In genomic region chr9:106820866-106821265, GRCh38 we compare ENCODE assay signal across 22 cellular contexts.
"Had no signal": no experiment of that assay in that cellular context is flagged by ENCODE, and none has a peak within 500 bp of the region (broad histone marks: within the 10 kb centered on the region; RNA-seq: fewer than 3 reads in every experiment).

No MANE protein-coding gene starts in this region.

- DNase-seq: colonic mucosa; effector CD8-positive, alpha-beta T cell; erythroblast; esophagus squamous epithelium; gastrocnemius medialis; head of caudate nucleus; left ventricle myocardium superior; lower lobe of right lung; natural killer cell; occipital lobe; ovary; posterior cingulate gyrus; psoas muscle; right cardiac atrium; sigmoid colon; spleen; stimulated activated CD4-positive, alpha-beta T cell treated with anti-CD3 and anti-CD28 coated beads, Interleukin-4, amount 100 ng/mL, for 4 hours; stimulated activated naive CD8-positive, alpha-beta T cell treated with anti-CD3 and anti-CD28 coated beads, Interleukin-15, Interleukin-2, amounts not matched to agents 100 U/mL and 50 U/mL, for 24 hours; substantia nigra; testis; tibial artery had no signal

- H3K27me3 ChIP-seq: colonic mucosa, esophagus squamous epithelium, gastrocnemius medialis, ovary, sigmoid colon, spleen, testis, tibial artery had no signal

- H3K9me3 ChIP-seq: colonic mucosa, esophagus squamous epithelium, gastrocnemius medialis, lower lobe of right lung, ovary, psoas muscle, sigmoid colon, testis, tibial artery had no signal

- H3K4me1 ChIP-seq: colonic mucosa, esophagus squamous epithelium, gastrocnemius medialis, lower lobe of right lung, psoas muscle, sigmoid colon, spleen, testis, tibial artery had no signal

- ATAC-seq: gastrocnemius medialis; left ventricle myocardium superior; lower lobe of right lung; natural killer cell; psoas muscle; right cardiac atrium; stimulated activated memory B cell treated with anti-CD40 and anti-IgM and Interleukin-4, amounts not matched to agents 10 μg/mL and 1 μg/mL and 100 μg/mL, for 72 hours; stimulated activated naive CD8-positive, alpha-beta T cell treated with anti-CD3 and anti-CD28 coated beads, Interleukin-15, Interleukin-2, amounts not matched to agents 100 U/mL and 50 U/mL, for 24 hours had no signal

- H3K36me3 ChIP-seq: colonic mucosa, esophagus squamous epithelium, gastrocnemius medialis, lower lobe of right lung, ovary, sigmoid colon, spleen, tibial artery had no signal

- H3K4me3 ChIP-seq: colonic mucosa, esophagus squamous epithelium, gastrocnemius medialis, lower lobe of right lung, ovary, psoas muscle, sigmoid colon, spleen, testis, tibial artery had no signal
